Comparison of ENCODE assay signal across 9 cellular contexts in genomic region chrX:12979630-12980015, GRCh38. TPM values are rescaled to one million over a fixed set of nuclear protein-coding genes. Genes with fewer than 3 reads are reported as not detected.
DNase-seq lines count a peak whose midpoint lies in the region; ATAC-seq and TF ChIP-seq lines count a peak whose summit lies in the region.
"Had no signal": no experiment of that assay in that cellular context is flagged by ENCODE, and none has a peak within 500 bp of the region (broad histone marks: within the 10 kb centered on the region; RNA-seq: fewer than 3 reads in every experiment).

No MANE protein-coding gene starts in this region.

- peak; percentile 31 for DNase-seq in G401 (ENCODE audit: low spot score)
- DNase-seq in choroid plexus epithelial cell (ENCODE audit: low read depth), result peak; percentile 71
- DNase-seq: body of pancreas had no signal

- H2AFZ ChIP-seq in OCI-LY1 (ENCODE audit: low read length), result no peak overlapping the region

- H3K9ac ChIP-seq in OCI-LY1 (ENCODE audit: low read length), result peak overlapping the region; percentile 100

- H3K27me3 ChIP-seq in OCI-LY1 (ENCODE audit: insufficient read depth, low read length) (no peaks in the 10 kb centered on the region), neutrophil (no peaks in the 10 kb centered on the region)
- H3K27me3 ChIP-seq: body of pancreas had no signal

- TF ChIP-seq CTCF in OCI-LY1 (IDR thresholded peaks at IDR 0.05; ENCODE audit: low read length), result no peak
- TF ChIP-seq CTCF in choroid plexus epithelial cell (conservative IDR thresholded peaks at IDR 0.05; ENCODE audit: low read depth, low read length), result no peak
- no peak for TF ChIP-seq CTCF in neutrophil (IDR thresholded peaks at IDR 0.05)

- H3K4me2 ChIP-seq in OCI-LY1 (ENCODE audit: low read length), result peak overlapping the region; percentile 81

- H3K9me2 ChIP-seq in OCI-LY1 (ENCODE audit: low read depth, low read length), result no peaks in the 10 kb centered on the region

- H3K9me3 ChIP-seq in OCI-LY1 (ENCODE audit: low read length), result no peaks in the 10 kb centered on the region
- no peaks in the 10 kb centered on the region for H3K9me3 ChIP-seq in neutrophil
- H3K9me3 ChIP-seq: body of pancreas had no signal

- H3K36me3 ChIP-seq in OCI-LY1 (ENCODE audit: insufficient read depth, low read length) (peaks cover 27% of the 10 kb centered on the region), neutrophil (peaks cover 15% of the 10 kb centered on the region)

- peak overlapping the region; percentile 97 for H3K27ac ChIP-seq in OCI-LY1 (ENCODE audit: low read depth, low read length, poor library complexity, severe bottlenecking)
- H3K27ac ChIP-seq in neutrophil, result peak overlapping the region; percentile 99

- H3K79me2 ChIP-seq in OCI-LY1 (ENCODE audit: insufficient read depth, low read length), result peaks cover 16% of the 10 kb centered on the region

- H3F3A ChIP-seq in OCI-LY1 (ENCODE audit: insufficient read depth, low read length), result peaks cover 21% of the 10 kb centered on the region

- in situ Hi-C loops in G401 (cut with HindIII; ENCODE audit: low sequenced_read_pairs), result no loop called here

- peaks cover 49% of the 10 kb centered on the region for H3K4me1 ChIP-seq in OCI-LY1 (ENCODE audit: insufficient read depth, low read length, severe bottlenecking)
- H3K4me1 ChIP-seq in neutrophil (ENCODE audit: control insufficient read depth in 1 of 2, insufficient read depth in 1 of 2, low read depth in 1 of 2, low read length in 1 of 2), result peaks cover 49 to 63% of the 10 kb centered on the region in 2 experiments

- peak overlapping the region; percentile 23 for H3K4me3 ChIP-seq in OCI-LY1 (ENCODE audit: low read depth, low read length, poor library complexity, severe bottlenecking)
- no peak overlapping the region for H3K4me3 ChIP-seq in choroid plexus epithelial cell (ENCODE audit: low read depth, low read length)
- H3K4me3 ChIP-seq in neutrophil (ENCODE audit: low read depth in 1 of 2, low read length in 1 of 2), result peak overlapping the region; percentile 78 to 89
- H3K4me3 ChIP-seq: body of pancreas had no signal

- no peaks in the 10 kb centered on the region for H4K20me1 ChIP-seq in OCI-LY1 (ENCODE audit: insufficient read depth, low read length)

- ATAC-seq in HG02852 (IDR thresholded peaks at IDR 0.05; ENCODE audit: unreplicated experiment) (no peak), HG03342 (IDR thresholded peaks at IDR 0.05; ENCODE audit: unreplicated experiment) (no peak), HG03432 (IDR thresholded peaks at IDR 0.05; ENCODE audit: unreplicated experiment) (no peak), HG02970 (IDR thresholded peaks at IDR 0.05; ENCODE audit: low FRiP score, unreplicated experiment) (no peak)
- ATAC-seq: body of pancreas had no signal

RNA-seq across cellular contexts. Expression of gene TMSB4X, which starts 4.7 kb away (rescaled TPM):
- total RNA-seq in G401 (2014; rRNA removed; shearing (Covaris generic)), result 2,749 and 3,064 TPM in 2 replicates
